In genomic region chr10:94300042-94300441, GRCh38 we compare ENCODE assay signal across 27 cellular contexts.
"Had no signal": no experiment of that assay in that cellular context is flagged by ENCODE, and none has a peak within 500 bp of the region (broad histone marks: within the 10 kb centered on the region; RNA-seq: fewer than 3 reads in every experiment).

No MANE protein-coding gene starts in this region.

- H3K4me3 Mint-ChIP-seq: activated B cell treated with CpG ODN at 0.5 μM for 24 hours; activated CD4-positive, alpha-beta memory T cell treated with anti-CD3 and anti-CD28 coated beads for 36 hours; activated CD4-positive, alpha-beta T cell treated with anti-CD3 and anti-CD28 coated beads, Interleukin-2, amount 10 ng/mL, durations not matched to agents 24 days and 14 days; activated CD8-positive, alpha-beta T cell treated with anti-CD3 and anti-CD28 coated beads for 36 hours; activated naive CD4-positive, alpha-beta T cell treated with anti-CD3 and anti-CD28 coated beads, Interleukin-2, amount 10 ng/mL, durations not matched to agents 7 days and 5 days; activated naive CD4-positive, alpha-beta T cell treated with anti-CD3 and anti-CD28 coated beads, Interleukin-2, amount 50 U/mL, for 24 hours; activated naive CD8-positive, alpha-beta T cell; activated T-cell treated with anti-CD3 and anti-CD28 coated beads, Interleukin-2, amount 50 U/mL, for 24 hours; brain; central memory CD8-positive, alpha-beta T cell; T-helper 1 cell treated with Interleukin-12 subunit alpha and Interleukin-12 subunit beta and Interleukin-4 antibody, amounts not matched to agents 30 μg/mL and 1 μg/mL, for 36 hours had no signal

- H3K27me3 ChIP-seq: ascending aorta, cardiac muscle cell had no signal

- DNase-seq: activated B cell treated with CpG ODN at 0.5 μM for 24 hours; activated CD4-positive, alpha-beta T cell treated with anti-CD3 and anti-CD28 coated beads for 4 hours; activated CD4-positive, alpha-beta T cell treated with anti-CD3 and anti-CD28 coated beads, Interleukin-2, amount 50 U/mL, for 1 hour; activated CD4-positive, alpha-beta T cell treated with anti-CD3 and anti-CD28 coated beads, Interleukin-2, amount 50 U/mL, for 4 hours; activated CD4-positive, CD25-positive, alpha-beta regulatory T cell treated with anti-CD3 and anti-CD28 coated beads, Interleukin-2, amount 50 U/mL, for 72 hours; activated CD8-positive, alpha-beta memory T cell treated with anti-CD3 and anti-CD28 coated beads, Interleukin-2, amount 50 U/mL, for 48 hours; activated gamma-delta T cell; activated T-cell treated with anti-CD3 and anti-CD28 coated beads, Interleukin-2, amount 50 U/mL, for 24 hours; amygdala; anterior cingulate cortex; caudate nucleus; cerebellar nuclear complex; T-helper 9 cell had no signal

- H3K27ac Mint-ChIP-seq: activated B cell treated with CpG ODN at 0.5 μM for 24 hours; activated CD4-positive, alpha-beta memory T cell treated with anti-CD3 and anti-CD28 coated beads for 36 hours; activated CD4-positive, alpha-beta T cell treated with anti-CD3 and anti-CD28 coated beads, Interleukin-2, amount 10 ng/mL, durations not matched to agents 24 days and 14 days; activated CD8-positive, alpha-beta T cell treated with anti-CD3 and anti-CD28 coated beads for 36 hours; activated naive CD4-positive, alpha-beta T cell treated with anti-CD3 and anti-CD28 coated beads, Interleukin-2, amount 10 ng/mL, durations not matched to agents 7 days and 5 days; activated naive CD4-positive, alpha-beta T cell treated with anti-CD3 and anti-CD28 coated beads, Interleukin-2, amount 50 U/mL, for 24 hours; activated naive CD8-positive, alpha-beta T cell; activated T-cell treated with anti-CD3 and anti-CD28 coated beads, Interleukin-2, amount 50 U/mL, for 24 hours; activated T-helper 2 cell treated with anti-CD3 and anti-CD28 coated beads, Interferon-gamma antibody, Interleukin-2, Interleukin-4, amounts not matched to agents 10 μg/mL and 5 μg/mL and 100 μg/mL, durations not matched to agents 14 hours and 24 hours and 36 hours; brain; T-helper 1 cell treated with Interleukin-12 subunit alpha and Interleukin-12 subunit beta and Interleukin-4 antibody, amounts not matched to agents 30 μg/mL and 1 μg/mL, for 36 hours; T-helper 2 cell treated with Interferon-gamma antibody and Interleukin-4, amounts not matched to agents 5 μg/mL and 100 μg/mL, for 36 hours had no signal

- H3K9me3 ChIP-seq: ascending aorta had no signal

- H3K36me3 ChIP-seq: cardiac muscle cell had no signal

- H3K4me3 ChIP-seq: ascending aorta, cardiac muscle cell had no signal

- H3K36me3 Mint-ChIP-seq: activated CD4-positive, alpha-beta memory T cell treated with anti-CD3 and anti-CD28 coated beads for 36 hours; activated naive CD4-positive, alpha-beta T cell treated with anti-CD3 and anti-CD28 coated beads, Interleukin-2, amount 10 ng/mL, durations not matched to agents 7 days and 5 days; activated naive CD4-positive, alpha-beta T cell treated with anti-CD3 and anti-CD28 coated beads, Interleukin-2, amount 50 U/mL, for 24 hours had no signal

- H3K27me3 Mint-ChIP-seq: brain had no signal

- H3K27ac ChIP-seq: ascending aorta, cardiac muscle cell, VCaP had no signal

- H3K4me1 ChIP-seq: ascending aorta had no signal

- H3K4me1 Mint-ChIP-seq: activated B cell treated with CpG ODN at 0.5 μM for 24 hours, brain had no signal

- H3K9me3 Mint-ChIP-seq: activated B cell treated with CpG ODN at 0.5 μM for 24 hours; activated CD4-positive, alpha-beta memory T cell treated with anti-CD3 and anti-CD28 coated beads for 36 hours; activated CD4-positive, alpha-beta T cell treated with anti-CD3 and anti-CD28 coated beads, Interleukin-2, amount 10 ng/mL, durations not matched to agents 24 days and 14 days; activated CD8-positive, alpha-beta T cell treated with anti-CD3 and anti-CD28 coated beads for 36 hours; activated naive CD4-positive, alpha-beta T cell treated with anti-CD3 and anti-CD28 coated beads, Interleukin-2, amount 10 ng/mL, durations not matched to agents 7 days and 5 days; activated naive CD4-positive, alpha-beta T cell treated with anti-CD3 and anti-CD28 coated beads, Interleukin-2, amount 50 U/mL, for 24 hours; activated T-cell treated with anti-CD3 and anti-CD28 coated beads, Interleukin-2, amount 50 U/mL, for 24 hours; activated T-helper 2 cell treated with anti-CD3 and anti-CD28 coated beads, Interferon-gamma antibody, Interleukin-2, Interleukin-4, amounts not matched to agents 10 μg/mL and 5 μg/mL and 100 μg/mL, durations not matched to agents 14 hours and 24 hours and 36 hours; brain; central memory CD8-positive, alpha-beta T cell; T-helper 1 cell treated with Interleukin-12 subunit alpha and Interleukin-12 subunit beta and Interleukin-4 antibody, amounts not matched to agents 30 μg/mL and 1 μg/mL, for 36 hours; T-helper 2 cell treated with Interferon-gamma antibody and Interleukin-4, amounts not matched to agents 5 μg/mL and 100 μg/mL, for 36 hours had no signal
